16 cellular contexts compared by ENCODE assay signal in the genomic region with DNA sequence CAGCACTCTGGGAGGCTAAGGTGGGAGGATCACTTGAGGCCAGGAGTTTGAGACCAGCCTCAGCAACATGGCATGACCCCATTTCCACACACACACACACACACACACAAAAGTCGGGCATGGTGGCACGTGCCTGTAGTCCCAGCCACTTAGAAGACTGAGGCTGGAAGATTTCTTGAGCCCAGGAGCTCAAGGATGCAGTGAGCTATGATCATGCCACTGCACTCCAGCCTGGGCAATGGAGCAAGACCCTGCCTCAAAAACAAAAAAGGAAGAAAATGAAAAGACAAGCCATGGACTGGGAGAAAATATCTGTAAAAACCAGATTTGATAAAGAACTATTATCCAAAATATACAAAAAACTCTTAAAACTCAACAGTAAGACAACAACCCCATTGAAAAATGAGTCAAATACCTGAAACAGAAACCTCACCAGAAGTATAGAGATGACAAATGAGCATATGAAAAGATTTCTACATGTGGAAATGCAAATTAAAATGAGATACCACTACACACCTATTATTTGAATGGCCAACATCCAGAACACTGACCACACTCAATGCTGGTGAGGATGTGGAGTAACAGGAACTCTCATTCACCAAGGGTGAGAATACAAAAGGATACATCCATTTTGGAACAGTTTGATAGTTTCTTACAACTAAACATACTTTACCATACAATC. TPM values are rescaled to one million over a fixed set of nuclear protein-coding genes. Genes with fewer than 3 reads are reported as not detected.
A peak's percentile ranks its signal among the peaks of the same experiment; 100 is the strongest.
DNase-seq lines count a peak whose midpoint lies in the region; ATAC-seq and TF ChIP-seq lines count a peak whose summit lies in the region.
"Had no signal": no experiment of that assay in that cellular context is flagged by ENCODE, and none has a peak within 500 bp of the region (broad histone marks: within the 10 kb centered on the region; RNA-seq: fewer than 3 reads in every experiment).

No MANE protein-coding gene starts in this region.

- H3K27ac ChIP-seq in coronary artery: no peak overlapping the region
- H3K27ac ChIP-seq: left lung had no signal

- no peaks in the 10 kb centered on the region for H3K9me3 Mint-ChIP-seq in activated CD4-positive, alpha-beta T cell treated with anti-CD3 and anti-CD28 coated beads for 36 hours (ENCODE audit: low read depth)
- H3K9me3 Mint-ChIP-seq in immature natural killer cell: no peaks in the 10 kb centered on the region

- H3K4me3 ChIP-seq in coronary artery: no peak overlapping the region
- H3K4me3 ChIP-seq: left lung had no signal

- intact Hi-C loops in activated CD4-positive, alpha-beta T cell treated with anti-CD3 and anti-CD28 coated beads for 36 hours (cut with DNase I, micrococcal nuclease): no loop called here

- CTCF ChIA-PET in activated CD4-positive, alpha-beta T cell treated with anti-CD3 and anti-CD28 coated beads for 36 hours (lab: Charles Lee): interaction anchor here (1.4 to 1.7 kb wide), 3 partner anchors 11 to 25 kb away, joined by 3 to 5 read pairs (median 4); a partner anchor contains a TSS

- no peak overlapping the region for H3K4me3 Mint-ChIP-seq in activated CD4-positive, alpha-beta T cell treated with anti-CD3 and anti-CD28 coated beads for 36 hours
- H3K4me3 Mint-ChIP-seq in immature natural killer cell: no peak overlapping the region

- peaks cover 55% of the 10 kb centered on the region for H3K36me3 Mint-ChIP-seq in activated CD4-positive, alpha-beta T cell treated with anti-CD3 and anti-CD28 coated beads for 36 hours (ENCODE audit: low read depth)
- peaks cover 21 to 43% (median 27%) of the 10 kb centered on the region in 3 donors for H3K36me3 Mint-ChIP-seq in immature natural killer cell

- peak; percentile 91 for ATAC-seq in activated CD4-positive, alpha-beta T cell treated with anti-CD3 and anti-CD28 coated beads for 36 hours
- ATAC-seq in GM21515 (IDR thresholded peaks at IDR 0.05; ENCODE audit: unreplicated experiment) (peak; percentile 66), HG03175 (IDR thresholded peaks at IDR 0.05; ENCODE audit: unreplicated experiment) (peak; percentile 74)
- ATAC-seq: left lung had no signal

- POLR2A ChIA-PET in activated CD4-positive, alpha-beta T cell treated with anti-CD3 and anti-CD28 coated beads for 36 hours (lab: Charles Lee): interaction anchor here (0.7 kb wide), 1 partner anchor 62 kb away, joined by 4 read pairs; no protein-coding TSS in a partner anchor

- DNase-seq in activated CD4-positive, alpha-beta T cell treated with anti-CD3 and anti-CD28 coated beads for 36 hours: no peak
- no peak for DNase-seq in activated CD4-positive, alpha-beta T cell treated with anti-CD3 and anti-CD28 coated beads, Interleukin-2, amount 50 U/mL, for 1 hour
- DNase-seq in immature natural killer cell (no peak), DMS153 (lab: John Stamatoyannopoulos, UW) (no peak), coronary artery (ENCODE audit: low spot score) (no peak), hypothalamus (lab: John Stamatoyannopoulos, UW) (no peak)
- DNase-seq: 8988T; activated effector memory CD4-positive, alpha-beta T cell treated with anti-CD3 and anti-CD28 coated beads, Interleukin-2, amount 50 U/mL, for 16 hours; dermis blood vessel endothelial cell; DND-41; foreskin fibroblast; left lung; substantia nigra; T-helper 9 cell had no signal

- no peak for TF ChIP-seq CTCF in coronary artery (IDR thresholded peaks at IDR 0.05)

- H3K27ac Mint-ChIP-seq in activated CD4-positive, alpha-beta T cell treated with anti-CD3 and anti-CD28 coated beads for 36 hours: peak overlapping the region; percentile 3
- peak overlapping the region in 4 of 6 donors; percentile 1 to 57 (median 30) for H3K27ac Mint-ChIP-seq in immature natural killer cell

- peaks cover 13% of the 10 kb centered on the region for H3K4me1 Mint-ChIP-seq in activated CD4-positive, alpha-beta T cell treated with anti-CD3 and anti-CD28 coated beads for 36 hours
- peaks cover 2 to 17% of the 10 kb centered on the region in 2 donors for H3K4me1 Mint-ChIP-seq in immature natural killer cell

- H3K27me3 Mint-ChIP-seq in activated CD4-positive, alpha-beta T cell treated with anti-CD3 and anti-CD28 coated beads for 36 hours: no peaks in the 10 kb centered on the region
- H3K27me3 Mint-ChIP-seq in immature natural killer cell (ENCODE audit: low read depth in 3 of 3): peaks cover 0 to 4% (median 0%) of the 10 kb centered on the region in 3 donors

RNA-seq across cellular contexts. Expression of a gene that starts 24.7 kb away (rescaled TPM):
- total RNA-seq in activated CD4-positive, alpha-beta T cell treated with anti-CD3 and anti-CD28 coated beads for 36 hours: 100 to 1,000 TPM; 198 to 266 TPM
- polyA plus RNA-seq in immature natural killer cell: 100 to 1,000 TPM in 1 of 3 donors, 10 to 100 TPM in 2; 64.2 to 108 (median 95.2) TPM

RNA-seq across cellular contexts. Expression of a gene that starts 26.7 kb away (rescaled TPM):
- total RNA-seq in activated CD4-positive, alpha-beta T cell treated with anti-CD3 and anti-CD28 coated beads for 36 hours: 10 to 100 TPM; 23.2 to 29.6 TPM
- polyA plus RNA-seq in immature natural killer cell: 10 to 100 TPM; 15.5 to 35.7 (median 22.5) TPM

RNA-seq across cellular contexts. Expression of a gene that starts 48.4 kb away (rescaled TPM):
- total RNA-seq in activated CD4-positive, alpha-beta T cell treated with anti-CD3 and anti-CD28 coated beads for 36 hours: 10 to 100 TPM; 49.4 to 49.7 TPM
- 10 to 100 TPM; 32.7 to 43.1 (median 33.8) TPM for polyA plus RNA-seq in immature natural killer cell
